ENCODE assay signal across 13 cellular contexts in genomic region chr7:120421151-120421651, GRCh38.
DNase-seq lines count a peak whose midpoint lies in the region; ATAC-seq, FAIRE-seq and TF ChIP-seq lines count a peak whose summit lies in the region.
"Had no signal": no experiment of that assay in that cellular context is flagged by ENCODE, and none has a peak within 500 bp of the region (broad histone marks: within the 10 kb centered on the region; RNA-seq: fewer than 3 reads in every experiment).

No MANE protein-coding gene starts in this region.

- TF ChIP-seq EP300 in upper lobe of left lung (IDR thresholded peaks at IDR 0.05) = no peak

- FAIRE-seq in GM12892 (lab: Jason Lieb, UNC) = peak; percentile 98

- WGBS in upper lobe of left lung, 2 donors = 75 to 86% methylated on average over 2 of the region's 2 CpGs

- no peaks in the 10 kb centered on the region for H3K4me1 ChIP-seq in upper lobe of left lung
- H3K4me1 ChIP-seq: left ventricle myocardium inferior, tibial artery had no signal

- H3K4me3 ChIP-seq in upper lobe of left lung = no peak overlapping the region
- H3K4me3 ChIP-seq: dorsolateral prefrontal cortex, left ventricle myocardium inferior, tibial artery had no signal

- TF ChIP-seq CTCF in upper lobe of left lung (IDR thresholded peaks at IDR 0.05) = no peak

- H3K27me3 ChIP-seq in upper lobe of left lung = no peaks in the 10 kb centered on the region
- H3K27me3 ChIP-seq: dorsolateral prefrontal cortex, tibial artery had no signal

- DNase-seq in GM12892 (ENCODE audit: insufficient read length) (no peak), iPS-NIHi11 (ENCODE audit: low spot score) (no peak), NOMO-1 (lab: John Stamatoyannopoulos, UW; ENCODE audit: unreplicated experiment in 2 of 2) (no peak), NCI-H1105 (lab: John Stamatoyannopoulos, UW) (no peak), upper lobe of left lung (no peak)
- DNase-seq: activated CD4-positive, alpha-beta memory T cell treated with anti-CD3 and anti-CD28 coated beads, Interleukin-2, amount 10 ng/mL, durations not matched to agents 7 days and 5 days; dorsolateral prefrontal cortex; HFFc6; left ventricle myocardium inferior; tibial artery had no signal

- ATAC-seq in GM19372 (IDR thresholded peaks at IDR 0.05; ENCODE audit: low read depth, unreplicated experiment) = peak; percentile 98
- ATAC-seq in HG02759 (IDR thresholded peaks at IDR 0.05; ENCODE audit: unreplicated experiment) = peak; percentile 98
- peak; percentile 95 for ATAC-seq in HG03439 (IDR thresholded peaks at IDR 0.05; ENCODE audit: unreplicated experiment)
- no peak for ATAC-seq in upper lobe of left lung (ENCODE audit: low FRiP score in 2 of 2)

- no peak; the same call in 1 of the 2 replicates for TF ChIP-seq POLR2A in GM12892 (IDR thresholded peaks at IDR 0.05; ENCODE audit: low read depth, low read length)
- no peak for TF ChIP-seq POLR2A in upper lobe of left lung (IDR thresholded peaks at IDR 0.05)

- H3K36me3 ChIP-seq in upper lobe of left lung = no peaks in the 10 kb centered on the region
- H3K36me3 ChIP-seq: left ventricle myocardium inferior, tibial artery had no signal

- H3K27ac ChIP-seq in upper lobe of left lung = no peak overlapping the region
- H3K27ac ChIP-seq: dorsolateral prefrontal cortex, left ventricle myocardium inferior, tibial artery had no signal

- no peaks in the 10 kb centered on the region for H3K9me3 ChIP-seq in upper lobe of left lung
- H3K9me3 ChIP-seq: left ventricle myocardium inferior, tibial artery had no signal

Comparison
In these comparisons a context has a peak if more than half of its experiments do, and no peak if none do; other contexts are left out.
1. ATAC-seq: peak in GM19372 (single experiment), HG02759 (single experiment) and HG03439 (single experiment); none in upper lobe of left lung (0 of 2).